Comparison of ENCODE assay signal across 27 cellular contexts in the genomic region with DNA sequence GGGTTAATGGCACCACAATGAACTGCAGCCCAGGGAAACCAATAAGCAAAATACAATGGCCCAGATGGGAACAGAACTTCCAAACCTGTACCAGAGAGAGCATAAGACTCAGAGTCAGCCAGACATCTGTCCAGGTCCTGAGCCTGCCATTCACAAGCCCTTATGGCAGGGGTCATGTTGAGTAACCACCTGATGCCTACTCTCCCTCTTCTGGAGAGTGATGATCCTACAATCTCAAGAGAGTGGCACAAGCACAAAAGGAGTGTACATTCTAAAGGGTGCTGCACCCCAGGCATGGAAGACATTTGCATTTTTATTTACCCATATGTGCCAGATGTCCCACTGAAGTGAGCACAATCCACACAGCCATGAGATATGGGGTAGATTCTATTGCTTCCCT. TPM values are rescaled to one million over a fixed set of nuclear protein-coding genes. Genes with fewer than 3 reads are reported as not detected.
DNase-seq lines count a peak whose midpoint lies in the region; ATAC-seq, FAIRE-seq and TF ChIP-seq lines count a peak whose summit lies in the region.
"Had no signal": no experiment of that assay in that cellular context is flagged by ENCODE, and none has a peak within 500 bp of the region (broad histone marks: within the 10 kb centered on the region; RNA-seq: fewer than 3 reads in every experiment).

No MANE protein-coding gene starts in this region.

- H4K5ac ChIP-seq in H1 (ENCODE audit: insufficient read length, low read depth, low read length), result no peak overlapping the region

- POLR2A ChIA-PET in H1 (lab: Charles Lee; ENCODE audit: partially characterized antibody), result interaction anchor here (0.8 kb wide), 1 partner anchor 9 kb away, joined by 3 read pairs; no protein-coding TSS in a partner anchor

- DNase-seq in NCI-H2171 treated with DMSO at 0.1 percent for 48 hours (lab: John Stamatoyannopoulos, UW) (peak; percentile 59), NCI-H2171 (lab: John Stamatoyannopoulos, UW) (no peak), NCI-H69 (lab: John Stamatoyannopoulos, UW) (peak; percentile 50), H1 (ENCODE audit: low read depth in 1 of 2, low spot score in 2 of 2) (no peak), trophoblast cell (no peak), omental fat pad (ENCODE audit: low spot score) (no peak), vagina (ENCODE audit: extremely low spot score in 2 of 2) (no peak)
- DNase-seq in activated CD4-positive, alpha-beta T cell treated with anti-CD3 and anti-CD28 coated beads, Interleukin-2, amount 50 U/mL, for 1 hour, result no peak
- DNase-seq: activated CD4-positive, alpha-beta T cell treated with anti-CD3 and anti-CD28 coated beads for 4 hours; activated naive CD4-positive, alpha-beta T cell treated with anti-CD3 and anti-CD28 coated beads, Interleukin-2, amount 10 ng/mL, durations not matched to agents 7 days and 5 days; adrenal gland; CD8-positive, alpha-beta T cell; DMS153; HCEC 1CT; left ventricle myocardium inferior; mesendoderm; NCI-H1048; NCI-H2107; NCI-H446 treated with DMSO at 0.1 percent for 48 hours; right cardiac atrium; stimulated activated CD4-positive, alpha-beta T cell treated with anti-CD3 and anti-CD28 coated beads, Interleukin-1b, Interleukin-23, amount 100 ng/mL, for 48 hours; T-helper 2 cell; testis; uterus had no signal

- no peak overlapping the region for H3K27ac ChIP-seq in H1 (ENCODE audit: low read depth, low read length)
- H3K27ac ChIP-seq in trophoblast cell (ENCODE audit: low read depth, low read length), result no peak overlapping the region
- no peak overlapping the region for H3K27ac ChIP-seq in vagina
- H3K27ac ChIP-seq: adrenal gland, left ventricle myocardium inferior, testis, uterus had no signal

- H3K18ac ChIP-seq in H1 (ENCODE audit: extremely low read depth, low read length) (no peak overlapping the region), trophoblast cell (ENCODE audit: low read length) (no peak overlapping the region)

- peaks cover 0 to 16% (median 7%) of the 10 kb centered on the region in 4 experiments; a peak in 5 of 7 replicates for H3K4me1 ChIP-seq in H1 (replicated peaks in 1 of 4; ENCODE audit: control insufficient read depth in 3 of 4, insufficient read depth in 4 of 4, low read length in 3 of 4)
- H3K4me1 ChIP-seq in trophoblast cell (ENCODE audit: control insufficient read depth in 1 of 2, insufficient read depth in 2 of 2, low read length in 2 of 2), result no peaks in the 10 kb centered on the region
- H3K4me1 ChIP-seq in vagina, result peaks cover 9% of the 10 kb centered on the region
- H3K4me1 ChIP-seq: testis, uterus had no signal

- peaks cover 0 to 6% of the 10 kb centered on the region in 2 experiments for H4K20me1 ChIP-seq in H1 (replicated peaks in 1 of 2; ENCODE audit: control insufficient read depth in 1 of 2, insufficient read depth in 2 of 2, low read length in 2 of 2)

- H3K14ac ChIP-seq in H1 (ENCODE audit: insufficient read length) (no peak overlapping the region), trophoblast cell (ENCODE audit: low read length) (no peak overlapping the region)

- H2BK120ac ChIP-seq in H1 (replicated peaks; ENCODE audit: low read depth, low read length) (no peak overlapping the region), trophoblast cell (ENCODE audit: insufficient read depth, low read length, poor library complexity) (no peak overlapping the region)

- no peak overlapping the region for H4K8ac ChIP-seq in H1 (ENCODE audit: extremely low read depth, insufficient read depth, low read length)
- H4K8ac ChIP-seq in trophoblast cell (ENCODE audit: low read depth, low read length), result no peak overlapping the region

- H2AK5ac ChIP-seq in H1 (ENCODE audit: low read depth, low read length) (no peak overlapping the region), trophoblast cell (ENCODE audit: low read length) (no peak overlapping the region)

- H3K4me2 ChIP-seq in H1 (ENCODE audit: insufficient read depth in 1 of 2, low read depth in 2 of 2, low read length in 2 of 2), result no peak overlapping the region
- H3K4me2 ChIP-seq in trophoblast cell (ENCODE audit: low read length), result no peak overlapping the region

- TF ChIP-seq RAD21 in H1 (IDR thresholded peaks at IDR 0.05 in 1 of 2, conservative IDR thresholded peaks at IDR 0.05 in 1 of 2; ENCODE audit: low read depth in 2 of 2, low read length in 2 of 2), result peak; percentile 2 to 24; a peak in 1 of 4 replicates

- CTCF ChIA-PET in H1 (lab: Charles Lee; ENCODE audit: partially characterized antibody), result interaction anchor here (0.7 to 1.3 kb wide), 3 partner anchors 13 to 279 kb away, joined by 3 to 4 read pairs (median 3); no protein-coding TSS in a partner anchor

- TF ChIP-seq EP300 in H1 (IDR thresholded peaks at IDR 0.05; ENCODE audit: borderline replicate concordance in 1 of 2, low read depth in 2 of 2, low read length in 2 of 2), result no peak

- no peak for FAIRE-seq in H1 (lab: Jason Lieb, UNC)
- FAIRE-seq: endothelial cell of umbilical vein, islet of Langerhans had no signal

- H3K79me1 ChIP-seq in H1 (ENCODE audit: low read depth, low read length) (no peaks in the 10 kb centered on the region; the same call in 1 of the 2 replicates), trophoblast cell (ENCODE audit: low read length) (no peaks in the 10 kb centered on the region)

- H2BK20ac ChIP-seq in H1 (ENCODE audit: low read length), result no peak overlapping the region

- no peak overlapping the region for H2BK5ac ChIP-seq in H1 (ENCODE audit: low read depth, low read length)
- H2BK5ac ChIP-seq in trophoblast cell (ENCODE audit: low read depth, low read length, poor library complexity), result no peak overlapping the region

- H3K56ac ChIP-seq in H1 (replicated peaks; ENCODE audit: insufficient read length, low read depth, low read length), result no peak overlapping the region

- intact Hi-C loops in vagina (cut with DNase I), result no loop called here

- H3K27me3 ChIP-seq in H1 (replicated peaks in 1 of 4; ENCODE audit: control insufficient read depth in 3 of 4, extremely low read depth in 1 of 4, insufficient read depth in 3 of 4, low read length in 3 of 4) (peaks cover 2 to 8% (median 2%) of the 10 kb centered on the region in 4 experiments; a peak in 6 of 7 replicates), trophoblast cell (ENCODE audit: insufficient read depth, low read length) (no peaks in the 10 kb centered on the region), vagina (no peaks in the 10 kb centered on the region)
- H3K27me3 ChIP-seq: adrenal gland, testis had no signal

- ATAC-seq in omental fat pad (ENCODE audit: low FRiP score), result no peak
- ATAC-seq: activated T-helper 17 cell treated with anti-CD3 and anti-CD28 coated beads, Interleukin-2, amount 50 U/mL, for 72 hours; CD8-positive, alpha-beta T cell; right cardiac atrium had no signal

- H4K12ac ChIP-seq in trophoblast cell (ENCODE audit: low read depth, low read length), result no peak overlapping the region

- H3K4me3 ChIP-seq in H1 (ENCODE audit: extremely low read depth in 1 of 4, insufficient read depth in 2 of 4, low read depth in 3 of 4, low read length in 4 of 4) (no peak overlapping the region), trophoblast cell (ENCODE audit: low read depth, low read length) (no peak overlapping the region), vagina (no peak overlapping the region)
- H3K4me3 ChIP-seq: adrenal gland, left ventricle myocardium inferior, testis, uterus had no signal

- TF ChIP-seq CTCF in H1 (IDR thresholded peaks at IDR 0.05; ENCODE audit: control extremely low read depth in 1 of 3, insufficient read depth in 1 of 3, low read depth in 1 of 3, low read length in 3 of 3) (peak in 2 of 3 experiments; percentile 7 to 21; a peak in 1 of 4 replicates), omental fat pad (IDR thresholded peaks at IDR 0.05) (no peak), vagina (IDR thresholded peaks at IDR 0.05) (no peak)

- TF ChIP-seq POLR2A in H1 (IDR thresholded peaks at IDR 0.05; ENCODE audit: control extremely low read depth in 1 of 2, low read depth in 2 of 2, low read length in 2 of 2), result no peak
- TF ChIP-seq POLR2A in vagina (IDR thresholded peaks at IDR 0.05), result no peak

- H2BK12ac ChIP-seq in H1 (ENCODE audit: low read depth, low read length), result no peak overlapping the region
- H2BK12ac ChIP-seq in trophoblast cell (ENCODE audit: low read length), result no peak overlapping the region

- H3K9ac ChIP-seq in H1 (replicated peaks in 1 of 4; ENCODE audit: extremely low read depth in 1 of 4, low read depth in 3 of 4, low read length in 3 of 4), result no peak overlapping the region
- H3K9ac ChIP-seq in trophoblast cell (ENCODE audit: low read length), result no peak overlapping the region

- H2BK15ac ChIP-seq in H1 (ENCODE audit: low read length), result no peak overlapping the region

- H3K23ac ChIP-seq in H1 (ENCODE audit: insufficient read length), result no peak overlapping the region
- peak overlapping the region; percentile 17 for H3K23ac ChIP-seq in trophoblast cell (ENCODE audit: low read length)

- H3K9me3 ChIP-seq in H1 (ENCODE audit: insufficient read depth in 2 of 2, low read depth in 1 of 2, low read length in 1 of 2), result no peaks in the 10 kb centered on the region
- H3K9me3 ChIP-seq in trophoblast cell (ENCODE audit: insufficient read depth, low read depth, low read length), result no peaks in the 10 kb centered on the region
- no peaks in the 10 kb centered on the region for H3K9me3 ChIP-seq in vagina
- H3K9me3 ChIP-seq: adrenal gland, left ventricle myocardium inferior, testis, uterus had no signal

- H2AFZ ChIP-seq in H1 (ENCODE audit: low read length), result no peak overlapping the region
- no peak overlapping the region for H2AFZ ChIP-seq in trophoblast cell (ENCODE audit: insufficient read depth, low read length, poor library complexity)

- H3K23me2 ChIP-seq in H1 (ENCODE audit: low read depth, low read length), result no peaks in the 10 kb centered on the region

- no peaks in the 10 kb centered on the region for H3K36me3 ChIP-seq in H1 (ENCODE audit: control insufficient read depth in 2 of 4, insufficient read depth in 4 of 4, low read length in 3 of 4)
- no peaks in the 10 kb centered on the region for H3K36me3 ChIP-seq in trophoblast cell (ENCODE audit: control insufficient read depth in 1 of 2, insufficient read depth in 2 of 2, low read length in 2 of 2)
- H3K36me3 ChIP-seq in vagina, result no peaks in the 10 kb centered on the region
- H3K36me3 ChIP-seq: adrenal gland, left ventricle myocardium inferior, uterus had no signal

- H4K91ac ChIP-seq in H1 (replicated peaks; ENCODE audit: insufficient read length, low read length) (no peak overlapping the region), trophoblast cell (ENCODE audit: low read depth, low read length) (no peak overlapping the region)

- H3K4ac ChIP-seq in H1 (replicated peaks; ENCODE audit: insufficient read length, low read depth, low read length), result no peak overlapping the region
- no peak overlapping the region for H3K4ac ChIP-seq in trophoblast cell (ENCODE audit: low read depth, low read length)

- H3K79me2 ChIP-seq in H1 (ENCODE audit: control insufficient read depth in 1 of 2, insufficient read depth in 2 of 2, low read length in 2 of 2) (no peaks in the 10 kb centered on the region; a peak in 1 of 4 replicates), trophoblast cell (ENCODE audit: control insufficient read depth, insufficient read depth, low read length, poor library complexity) (no peaks in the 10 kb centered on the region)

RNA-seq across cellular contexts. Expression of gene TENM4, which starts 10.6 kb away (rescaled TPM):
- total RNA-seq in H1 (2021; fragmentation: NEBNext Ultra II Directional; extraction: Animal tissue kit (Norgen Biotek cat#: 25700)), result 7.2 and 8.8 TPM in 2 replicates
- 3.5 and 5.8 TPM in 2 replicates for polyA plus RNA-seq in H1 (2011; rRNA removed)
- 2.5 TPM for polyA plus RNA-seq in H1 (2011; cell fraction: cytosol; rRNA removed)
- 9.5 TPM for polyA plus RNA-seq in H1 (2011; cell fraction: nucleus; rRNA removed)
- 1.8 to 3.9 TPM (median 2.8 TPM) in 4 replicates for polyA plus RNA-seq in H1 (2012, experiment 1 of 2)
- polyA plus RNA-seq in H1 (2012, experiment 2 of 2), result 0.24 TPM
- 2.4 TPM for polyA plus RNA-seq in H1 (2013, experiment 1 of 2)
- polyA plus RNA-seq in H1 (2013, experiment 2 of 2), result 1.9 TPM
- 6.4 and 11.1 TPM in 2 replicates for polyA minus RNA-seq in H1 (2011; rRNA and poly(A)+ RNA removed)
- polyA minus RNA-seq in H1 (2011; cell fraction: cytosol; rRNA and poly(A)+ RNA removed), result 7.5 TPM
- polyA minus RNA-seq in H1 (2011; cell fraction: nucleus; rRNA and poly(A)+ RNA removed), result 37.7 TPM
- 37.5 and 42.0 TPM in 2 replicates for polyA plus RNA-seq in trophoblast cell (2013)
- total RNA-seq in omental fat pad (10 to 100 TPM in 1 of 4 donors, 1 to 10 TPM in 3; 2.3 to 18.9 (median 4.5) TPM), vagina (12.5 TPM)
- total RNA-seq: CD8-positive, alpha-beta T cell had no signal

Comparison
In these comparisons a context has a peak if more than half of its experiments do, and no peak if none do; other contexts are left out.
1. DNase-seq: peak in NCI-H2171 treated with DMSO at 0.1 percent for 48 hours (single experiment) and NCI-H69 (single experiment); none in NCI-H2171 (single experiment), H1 (0 of 2), trophoblast cell (0 of 2), omental fat pad (single experiment), activated CD4-positive, alpha-beta T cell treated with anti-CD3 and anti-CD28 coated beads, Interleukin-2, amount 50 U/mL, for 1 hour (single experiment) and vagina (0 of 2).
2. CTCF ChIP-seq: peak in H1 (2 of 3); none in omental fat pad (0 of 3) and vagina (0 of 3).